In genomic region chr5:127700237-127700766, GRCh38 we compare ENCODE assay signal across 25 cellular contexts. TPM values are rescaled to one million over a fixed set of nuclear protein-coding genes. Genes with fewer than 3 reads are reported as not detected.
"Had no signal": no experiment of that assay in that cellular context is flagged by ENCODE, and none has a peak within 500 bp of the region (broad histone marks: within the 10 kb centered on the region; RNA-seq: fewer than 3 reads in every experiment).

No MANE protein-coding gene starts in this region.

- H3K27ac ChIP-seq: body of pancreas, esophagus squamous epithelium, lower lobe of right lung, parathyroid adenoma, tibial artery, uterus had no signal

- H3K36me3 Mint-ChIP-seq: activated naive CD8-positive, alpha-beta T cell; immature natural killer cell had no signal

- H3K4me1 Mint-ChIP-seq: activated CD4-positive, alpha-beta T cell treated with anti-CD3 and anti-CD28 coated beads, Interleukin-2, amount 10 ng/mL, durations not matched to agents 24 days and 14 days; immature natural killer cell had no signal

- H3K27me3 Mint-ChIP-seq: activated CD4-positive, alpha-beta T cell treated with anti-CD3 and anti-CD28 coated beads, Interleukin-2, amount 10 ng/mL, durations not matched to agents 24 days and 14 days had no signal

- H3K9me3 Mint-ChIP-seq: activated CD4-positive, alpha-beta T cell treated with anti-CD3 and anti-CD28 coated beads, Interleukin-2, amount 10 ng/mL, durations not matched to agents 24 days and 14 days; activated T-cell treated with anti-CD3 and anti-CD28 coated beads, Interleukin-2, amount 50 U/mL, for 72 hours had no signal

- H3K4me3 Mint-ChIP-seq: activated CD4-positive, alpha-beta T cell treated with anti-CD3 and anti-CD28 coated beads, Interleukin-2, amount 10 ng/mL, durations not matched to agents 24 days and 14 days; activated naive CD8-positive, alpha-beta T cell; activated T-cell treated with anti-CD3 and anti-CD28 coated beads, Interleukin-2, amount 50 U/mL, for 72 hours; immature natural killer cell had no signal

- H3K27ac Mint-ChIP-seq: activated CD4-positive, alpha-beta T cell treated with anti-CD3 and anti-CD28 coated beads, Interleukin-2, amount 10 ng/mL, durations not matched to agents 24 days and 14 days; activated naive CD8-positive, alpha-beta T cell; activated T-cell treated with anti-CD3 and anti-CD28 coated beads, Interleukin-2, amount 50 U/mL, for 72 hours; immature natural killer cell had no signal

- DNase-seq: activated CD4-positive, alpha-beta T cell treated with anti-CD3 and anti-CD28 coated beads, Interleukin-2, amount 10 ng/mL, durations not matched to agents 24 days and 14 days; activated CD4-positive, CD25-positive, alpha-beta regulatory T cell; activated CD8-positive, alpha-beta memory T cell treated with anti-CD3 and anti-CD28 coated beads, Interleukin-2, amount 50 U/mL, for 48 hours; activated gamma-delta T cell treated with Interleukin-2 at 50 U/mL for 16 hours; activated T-cell treated with anti-CD3 and anti-CD28 coated beads, Interleukin-2, amount 50 U/mL, for 72 hours; amniotic stem cell; body of pancreas; esophagus squamous epithelium; head of caudate nucleus; immature natural killer cell; left cardiac atrium; lower lobe of right lung; midbrain; stimulated activated CD4-positive, alpha-beta T cell treated with anti-CD3 and anti-CD28 coated beads, Interleukin-15, amount 100 ng/mL, for 24 hours; stimulated activated CD4-positive, alpha-beta T cell treated with anti-CD3 and anti-CD28 coated beads, Interleukin-4, amount 100 ng/mL, for 1 hour; stimulated activated naive CD4-positive, alpha-beta T cell; T-helper 2 cell; tibial artery; uterus had no signal

- ATAC-seq: activated T-cell treated with anti-CD3 and anti-CD28 coated beads, Interleukin-2, amount 50 U/mL, for 72 hours; body of pancreas; left cardiac atrium; lower lobe of right lung had no signal

- H3K4me3 ChIP-seq: body of pancreas, esophagus squamous epithelium, lower lobe of right lung, tibial artery, uterus had no signal

RNA-seq across cellular contexts. Expression of gene CCDC192, which starts 2.9 kb away (rescaled TPM):
- total RNA-seq: activated CD4-positive, alpha-beta T cell treated with anti-CD3 and anti-CD28 coated beads, Interleukin-2, amount 10 ng/mL, durations not matched to agents 24 days and 14 days; body of pancreas; esophagus squamous epithelium; frontal cortex; left cardiac atrium; lower lobe of right lung; myocyte; skeletal muscle tissue had no signal

RNA-seq across cellular contexts. Expression of gene CTXN3, which starts 51.4 kb away (rescaled TPM):
- total RNA-seq: activated CD4-positive, alpha-beta T cell treated with anti-CD3 and anti-CD28 coated beads, Interleukin-2, amount 10 ng/mL, durations not matched to agents 24 days and 14 days; activated T-cell treated with anti-CD3 and anti-CD28 coated beads, Interleukin-2, amount 50 U/mL, for 72 hours; body of pancreas; left cardiac atrium; lower lobe of right lung; myocyte; subcutaneous adipose tissue; uterus had no signal
